19 cellular contexts compared by ENCODE assay signal in the genomic region with DNA sequence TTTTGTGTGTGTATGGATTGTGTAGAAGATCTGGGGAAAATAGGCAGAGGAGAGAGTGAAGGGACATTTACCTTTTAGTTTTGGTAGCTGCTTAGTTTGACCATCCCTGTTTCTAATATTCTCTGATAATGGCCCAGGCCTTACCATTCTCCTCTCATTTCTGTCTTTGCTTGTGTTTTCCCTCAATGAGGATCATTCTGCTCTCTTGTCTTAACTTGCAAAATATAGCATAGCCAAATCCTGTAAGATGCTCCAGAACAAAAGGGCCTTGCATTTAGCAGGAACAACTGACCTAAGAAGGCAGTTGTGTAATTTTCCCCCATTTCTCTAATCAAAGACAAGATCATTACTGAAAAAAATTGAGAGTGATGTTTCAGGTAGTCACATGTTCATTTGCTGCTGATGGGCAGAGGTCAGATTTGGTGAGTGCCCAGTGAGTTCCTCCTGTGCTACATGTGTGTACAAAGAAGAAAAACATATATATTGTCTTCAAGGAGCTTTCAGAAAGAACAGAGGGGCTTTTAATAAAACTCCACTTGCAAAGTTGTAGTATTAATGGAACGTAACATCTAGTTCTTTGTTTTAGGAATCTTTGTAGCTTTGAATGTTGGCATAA.
A peak's percentile ranks its signal among the peaks of the same experiment; 100 is the strongest.
DNase-seq lines count a peak whose midpoint lies in the region; ATAC-seq and TF ChIP-seq lines count a peak whose summit lies in the region.
"Had no signal": no experiment of that assay in that cellular context is flagged by ENCODE, and none has a peak within 500 bp of the region (broad histone marks: within the 10 kb centered on the region; RNA-seq: fewer than 3 reads in every experiment).

No MANE protein-coding gene starts in this region.

- H3K9me3 Mint-ChIP-seq in activated CD4-positive, alpha-beta T cell treated with anti-CD3 and anti-CD28 coated beads, Interleukin-2, amount 10 ng/mL, durations not matched to agents 24 days and 14 days = no peaks in the 10 kb centered on the region
- no peaks in the 10 kb centered on the region for H3K9me3 Mint-ChIP-seq in effector memory CD8-positive, alpha-beta T cell
- H3K9me3 Mint-ChIP-seq in HFFc6 = no peaks in the 10 kb centered on the region

- peaks cover 12% of the 10 kb centered on the region for H3K4me1 ChIP-seq in upper lobe of right lung

- no peaks in the 10 kb centered on the region for H3K27me3 Mint-ChIP-seq in activated CD4-positive, alpha-beta T cell treated with anti-CD3 and anti-CD28 coated beads, Interleukin-2, amount 10 ng/mL, durations not matched to agents 24 days and 14 days
- no peaks in the 10 kb centered on the region for H3K27me3 Mint-ChIP-seq in effector memory CD8-positive, alpha-beta T cell
- no peaks in the 10 kb centered on the region for H3K27me3 Mint-ChIP-seq in HFFc6 (ENCODE audit: insufficient read depth)

- intact Hi-C loops in activated CD4-positive, alpha-beta T cell treated with anti-CD3 and anti-CD28 coated beads, Interleukin-2, amount 10 ng/mL, durations not matched to agents 24 days and 14 days (cut with micrococcal nuclease) = loop anchor here (10.0 kb wide), 1 partner anchor 1077 kb away; no protein-coding TSS in a partner anchor
- intact Hi-C loops in upper lobe of right lung (cut with DNase I) = no loop called here

- H3K36me3 ChIP-seq in upper lobe of right lung = peaks cover 23% of the 10 kb centered on the region

- no peak for ATAC-seq in effector memory CD8-positive, alpha-beta T cell (replicated peaks)
- ATAC-seq in upper lobe of right lung = no peak
- ATAC-seq in HG03196 (IDR thresholded peaks at IDR 0.05; ENCODE audit: unreplicated experiment) = no peak
- ATAC-seq: HCT116 had no signal

- no peak overlapping the region for H3K4me3 Mint-ChIP-seq in activated CD4-positive, alpha-beta T cell treated with anti-CD3 and anti-CD28 coated beads, Interleukin-2, amount 10 ng/mL, durations not matched to agents 24 days and 14 days
- no peak overlapping the region for H3K4me3 Mint-ChIP-seq in effector memory CD8-positive, alpha-beta T cell
- H3K4me3 Mint-ChIP-seq in HFFc6 = no peak overlapping the region

- peaks cover 44% of the 10 kb centered on the region for H3K36me3 Mint-ChIP-seq in activated CD4-positive, alpha-beta T cell treated with anti-CD3 and anti-CD28 coated beads, Interleukin-2, amount 10 ng/mL, durations not matched to agents 24 days and 14 days (ENCODE audit: low read depth)
- H3K36me3 Mint-ChIP-seq in effector memory CD8-positive, alpha-beta T cell (ENCODE audit: insufficient read depth) = peaks cover 10% of the 10 kb centered on the region
- no peaks in the 10 kb centered on the region for H3K36me3 Mint-ChIP-seq in HFFc6 (ENCODE audit: low read depth)

- no peak for TF ChIP-seq CTCF in upper lobe of right lung (IDR thresholded peaks at IDR 0.05)
- no peak for TF ChIP-seq CTCF in HFFc6 (IDR thresholded peaks at IDR 0.05)

- peak; percentile 19 for DNase-seq in activated CD4-positive, alpha-beta T cell treated with anti-CD3 and anti-CD28 coated beads, Interleukin-2, amount 10 ng/mL, durations not matched to agents 24 days and 14 days
- no peak for DNase-seq in activated CD4-positive, alpha-beta T cell treated with anti-CD3 and anti-CD28 coated beads, Interleukin-2, amount 50 U/mL, for 4 hours
- no peak for DNase-seq in effector memory CD8-positive, alpha-beta T cell
- DNase-seq in medulla oblongata (ENCODE audit: extremely low spot score) (peak; percentile 15), upper lobe of right lung (no peak), HFFc6 (no peak), NOMO-1 treated with dmso at 0.1 percent for 144 hours (lab: John Stamatoyannopoulos, UW; ENCODE audit: unreplicated experiment) (no peak)
- DNase-seq: AML-193, Calu3, GOT3, MV-4-11, NCI-H1694 treated with DMSO at 0.1 percent for 48 hours, NCI-H774, SHP77 had no signal

- no peaks in the 10 kb centered on the region for H3K27me3 ChIP-seq in upper lobe of right lung

- peak overlapping the region; percentile 7 for H3K27ac ChIP-seq in upper lobe of right lung
- H3K27ac ChIP-seq: 22Rv1, C4-2B, KMS-11 had no signal

- no peaks in the 10 kb centered on the region for H3K9me3 ChIP-seq in upper lobe of right lung

- H3K4me3 ChIP-seq in upper lobe of right lung = no peak overlapping the region

- H3K27ac Mint-ChIP-seq in activated CD4-positive, alpha-beta T cell treated with anti-CD3 and anti-CD28 coated beads, Interleukin-2, amount 10 ng/mL, durations not matched to agents 24 days and 14 days = no peak overlapping the region
- H3K27ac Mint-ChIP-seq in effector memory CD8-positive, alpha-beta T cell = peak overlapping the region; percentile 41 to 46
- H3K27ac Mint-ChIP-seq in HFFc6 = no peak overlapping the region

- peaks cover 44% of the 10 kb centered on the region for H3K4me1 Mint-ChIP-seq in activated CD4-positive, alpha-beta T cell treated with anti-CD3 and anti-CD28 coated beads, Interleukin-2, amount 10 ng/mL, durations not matched to agents 24 days and 14 days
- peaks cover 20 to 58% of the 10 kb centered on the region in 2 donors for H3K4me1 Mint-ChIP-seq in effector memory CD8-positive, alpha-beta T cell (ENCODE audit: low read depth in 2 of 2)
- peaks cover 13% of the 10 kb centered on the region for H3K4me1 Mint-ChIP-seq in HFFc6 (ENCODE audit: low read depth)

Comparison
In these comparisons a context has a peak if more than half of its experiments do, and no peak if none do; other contexts are left out.
1. DNase-seq: peak in activated CD4-positive, alpha-beta T cell treated with anti-CD3 and anti-CD28 coated beads, Interleukin-2, amount 10 ng/mL, durations not matched to agents 24 days and 14 days (single experiment) and medulla oblongata (single experiment); none in activated CD4-positive, alpha-beta T cell treated with anti-CD3 and anti-CD28 coated beads, Interleukin-2, amount 50 U/mL, for 4 hours (0 of 2), effector memory CD8-positive, alpha-beta T cell (0 of 3), upper lobe of right lung (single experiment), HFFc6 (single experiment) and NOMO-1 treated with dmso at 0.1 percent for 144 hours (single experiment).
2. H3K27ac Mint-ChIP-seq: peak in effector memory CD8-positive, alpha-beta T cell (2 of 2); none in activated CD4-positive, alpha-beta T cell treated with anti-CD3 and anti-CD28 coated beads, Interleukin-2, amount 10 ng/mL, durations not matched to agents 24 days and 14 days (single experiment) and HFFc6 (single experiment).